1 cellular context compared by ENCODE assay signal in genomic region chr5:55220433-55221185, GRCh38.
A peak's percentile ranks its signal among the peaks of the same experiment; 100 is the strongest.
TF ChIP-seq lines count a peak whose summit lies in the region.

No MANE protein-coding gene starts in this region.

TF ChIP-seq in endothelial cell of umbilical vein, 7 proteins besides CTCF, POLR2A, EP300 and RAD21 (continued from another document):
- peak; percentile 88 for TF ChIP-seq EZH2 (IDR thresholded peaks at IDR 0.05; ENCODE audit: borderline replicate concordance, low read depth, low read length, severe bottlenecking)
